ENCODE assay signal across 1 cellular context in genomic region chr10:43395571-43396060, GRCh38.
TF ChIP-seq lines count a peak whose summit lies in the region.

No MANE protein-coding gene starts in this region.

TF ChIP-seq in H1, 55 proteins besides CTCF, POLR2A, EP300 and RAD21 (continued from another document):
- TF ChIP-seq CHD7 (IDR thresholded peaks at IDR 0.05; ENCODE audit: insufficient replicate concordance, low read length) = no peak
- no peak for TF ChIP-seq CHD2 (IDR thresholded peaks at IDR 0.05; ENCODE audit: low read length)
- no peak for TF ChIP-seq HDAC6 (IDR thresholded peaks at IDR 0.05; ENCODE audit: low read depth, low read length)
- TF ChIP-seq ATF3 (IDR thresholded peaks at IDR 0.05; ENCODE audit: insufficient read depth, low read depth, low read length) = no peak
- TF ChIP-seq YY1 (IDR thresholded peaks at IDR 0.05; ENCODE audit: low read depth, low read length) = no peak
- TF ChIP-seq POLR2AphosphoS5 (IDR thresholded peaks at IDR 0.05; ENCODE audit: low read depth, low read length) = no peak; the same call in 1 of the 2 replicates
- no peak for TF ChIP-seq TEAD4 (IDR thresholded peaks at IDR 0.05; ENCODE audit: low read depth, low read length)
- no peak for TF ChIP-seq SAP30 (IDR thresholded peaks at IDR 0.05; ENCODE audit: insufficient read depth, insufficient replicate concordance, low read length)
- TF ChIP-seq CBX8 (IDR thresholded peaks at IDR 0.05; ENCODE audit: borderline replicate concordance, low read depth, low read length) = no peak
